ENCODE assay signal across 35 cellular contexts in the genomic region with DNA sequence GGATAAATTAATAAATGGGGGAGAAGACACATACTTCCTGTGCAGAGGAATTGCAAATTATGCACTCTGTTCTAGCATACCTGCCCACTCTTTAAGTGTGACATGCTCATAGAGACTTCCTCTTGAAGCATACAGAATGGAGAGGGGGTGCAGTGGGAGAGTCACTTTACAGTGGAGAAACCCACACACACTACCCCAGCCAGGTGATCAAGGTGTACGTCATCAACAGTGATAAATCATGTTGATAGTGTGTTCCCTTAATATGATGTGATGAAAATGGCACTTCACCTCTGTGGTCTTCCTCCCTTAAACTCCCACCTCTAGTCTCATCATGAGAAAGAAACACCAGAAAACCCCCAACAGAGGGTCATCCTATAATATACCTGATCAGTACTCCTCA.
"Had no signal": no experiment of that assay in that cellular context is flagged by ENCODE, and none has a peak within 500 bp of the region (broad histone marks: within the 10 kb centered on the region; RNA-seq: fewer than 3 reads in every experiment).

No MANE protein-coding gene starts in this region.

- H3K4me2 ChIP-seq: KMS-11 had no signal

- H3K27me3 ChIP-seq: MG63 had no signal

- H3K9ac ChIP-seq: KMS-11 had no signal

- H3K36me3 ChIP-seq: MG63 had no signal

- H3K4me3 ChIP-seq: MG63 had no signal

- H3K27ac ChIP-seq: KMS-11 had no signal

- DNase-seq: Karpas-422, Kasumi-1, MG63, MM.1S, MV-4-11, NCI-H1048, NCI-H1092, NCI-H1092 treated with DMSO at 0.1 percent for 48 hours, NCI-H1105, NCI-H1105 treated with DMSO at 0.1 percent for 48 hours, NCI-H1417, NCI-H1417 treated with DMSO at 0.1 percent for 48 hours, NCI-H1436, NCI-H1436 treated with DMSO at 0.1 percent for 48 hours, NCI-H146, NCI-H1694, NCI-H1694 treated with DMSO at 0.1 percent for 48 hours, NCI-H187, NCI-H187 treated with DMSO at 0.1 percent for 48 hours, NCI-H1930, NCI-H2029, NCI-H2029 treated with DMSO at 0.1 percent for 48 hours, NCI-H2081, NCI-H2081 treated with DMSO at 0.1 percent for 48 hours, NCI-H2107, NCI-H2171, NCI-H2171 treated with DMSO at 0.1 percent for 48 hours, NCI-H2227 treated with DMSO at 0.1 percent for 48 hours, NCI-H226, NCI-H345, NCI-H446, NCI-H446 treated with DMSO at 0.1 percent for 48 hours, NCI-H510A, NCI-H510A treated with DMSO at 0.1 percent for 48 hours had no signal

- H3K9me3 ChIP-seq: MG63 had no signal
